ENCODE assay signal across 8 cellular contexts in genomic region chr12:100138048-100138907, GRCh38. TPM values are rescaled to one million over a fixed set of nuclear protein-coding genes. Genes with fewer than 3 reads are reported as not detected.
DNase-seq lines count a peak whose midpoint lies in the region; ATAC-seq and TF ChIP-seq lines count a peak whose summit lies in the region.

No MANE protein-coding gene starts in this region.

- H3K27ac ChIP-seq in dorsolateral prefrontal cortex = peak overlapping the region in 31 of 59 donors; percentile 1 to 75 (median 28)
- H3K27ac ChIP-seq in smooth muscle cell (ENCODE audit: low read depth) = no peak overlapping the region

- no peak overlapping the region for H2AFZ ChIP-seq in smooth muscle cell (ENCODE audit: low read depth)

- ATAC-seq in GM18858 (IDR thresholded peaks at IDR 0.05; ENCODE audit: unreplicated experiment) (peak; percentile 24), HG02763 (IDR thresholded peaks at IDR 0.05; ENCODE audit: unreplicated experiment) (no peak), HG03039 (IDR thresholded peaks at IDR 0.05; ENCODE audit: unreplicated experiment) (no peak)
- ATAC-seq in effector memory CD8-positive, alpha-beta T cell (replicated peaks) = no peak

- intact Hi-C loops in dorsolateral prefrontal cortex (cut with DNase I) = no loop called here

- peaks cover 7% of the 10 kb centered on the region for H3K4me1 ChIP-seq in smooth muscle cell (ENCODE audit: low read depth)

- H3K27me3 ChIP-seq in dorsolateral prefrontal cortex = no peaks in the 10 kb centered on the region
- H3K27me3 ChIP-seq in smooth muscle cell (ENCODE audit: low read depth) = no peaks in the 10 kb centered on the region

- H3K36me3 ChIP-seq in smooth muscle cell (ENCODE audit: low read depth) = no peaks in the 10 kb centered on the region

- H4K20me1 ChIP-seq in smooth muscle cell (ENCODE audit: low read depth) = peaks cover 66% of the 10 kb centered on the region

- 69% methylated on average over 9 of the region's 9 CpGs for WGBS in smooth muscle cell (ENCODE audit: low lambda C conversion rate)

- no peaks in the 10 kb centered on the region for H3K9me3 ChIP-seq in smooth muscle cell (replicated peaks; ENCODE audit: low read depth)

- H3K4me3 Mint-ChIP-seq in effector memory CD8-positive, alpha-beta T cell = no peak overlapping the region

- no peaks in the 10 kb centered on the region for H3K9me3 Mint-ChIP-seq in effector memory CD8-positive, alpha-beta T cell

- H3K4me1 Mint-ChIP-seq in effector memory CD8-positive, alpha-beta T cell (ENCODE audit: low read depth in 2 of 2) = peaks cover 34 to 50% of the 10 kb centered on the region in 2 donors

- H3K36me3 Mint-ChIP-seq in effector memory CD8-positive, alpha-beta T cell (ENCODE audit: insufficient read depth) = peaks cover 7% of the 10 kb centered on the region

- no peak overlapping the region for H3K27ac Mint-ChIP-seq in effector memory CD8-positive, alpha-beta T cell

- H3K4me2 ChIP-seq in smooth muscle cell = peak overlapping the region; percentile 57

- TF ChIP-seq CTCF in dorsolateral prefrontal cortex (IDR thresholded peaks at IDR 0.05 in 54 of 56, conservative IDR thresholded peaks at IDR 0.05 in 2 of 56; ENCODE audit: low read depth in 1 of 56, partially characterized antibody in 56 of 56) (peak in 48 of 56 donors; percentile 12 to 61 (median 38)), smooth muscle cell (IDR thresholded peaks at IDR 0.05; ENCODE audit: borderline replicate concordance, insufficient read depth, poor library complexity, severe bottlenecking) (peak; percentile 15)

- peaks cover 79% of the 10 kb centered on the region for H3K79me2 ChIP-seq in smooth muscle cell (ENCODE audit: low read depth)

- no peak overlapping the region for H3K9ac ChIP-seq in smooth muscle cell (ENCODE audit: low read depth)

- no peaks in the 10 kb centered on the region for H3K27me3 Mint-ChIP-seq in effector memory CD8-positive, alpha-beta T cell

- DNase-seq in AML-193 (lab: John Stamatoyannopoulos, UW) (peak; percentile 63 to 67), NCI-H82 (lab: John Stamatoyannopoulos, UW) (peak; percentile 50), dorsolateral prefrontal cortex (no peak), smooth muscle cell (lab: John Stamatoyannopoulos, UW; ENCODE audit: unreplicated experiment) (no peak)
- DNase-seq in effector memory CD8-positive, alpha-beta T cell = no peak

- H3K4me3 ChIP-seq in dorsolateral prefrontal cortex (peak overlapping the region in 39 of 59 donors; percentile 1 to 96 (median 18)), smooth muscle cell (no peak overlapping the region)

- peaks cover 12% of the 10 kb centered on the region for H3F3A ChIP-seq in smooth muscle cell (ENCODE audit: low read depth)

RNA-seq across cellular contexts. Expression of gene BLTP3B, which starts 4.4 kb away (rescaled TPM):
- total RNA-seq in dorsolateral prefrontal cortex (10 to 100 TPM; 39.2 to 87.7 (median 60.5) TPM), smooth muscle cell (27.3 and 34.0 TPM in 2 replicates)
- polyA plus RNA-seq in smooth muscle cell = 8.5 and 8.9 TPM in 2 replicates

Comparison
In these comparisons a context has a peak if more than half of its experiments do, and no peak if none do; other contexts are left out.
1. DNase-seq: peak in AML-193 (2 of 2) and NCI-H82 (single experiment); none in dorsolateral prefrontal cortex (0 of 10), smooth muscle cell (single experiment) and effector memory CD8-positive, alpha-beta T cell (0 of 3).